In the genomic region with DNA sequence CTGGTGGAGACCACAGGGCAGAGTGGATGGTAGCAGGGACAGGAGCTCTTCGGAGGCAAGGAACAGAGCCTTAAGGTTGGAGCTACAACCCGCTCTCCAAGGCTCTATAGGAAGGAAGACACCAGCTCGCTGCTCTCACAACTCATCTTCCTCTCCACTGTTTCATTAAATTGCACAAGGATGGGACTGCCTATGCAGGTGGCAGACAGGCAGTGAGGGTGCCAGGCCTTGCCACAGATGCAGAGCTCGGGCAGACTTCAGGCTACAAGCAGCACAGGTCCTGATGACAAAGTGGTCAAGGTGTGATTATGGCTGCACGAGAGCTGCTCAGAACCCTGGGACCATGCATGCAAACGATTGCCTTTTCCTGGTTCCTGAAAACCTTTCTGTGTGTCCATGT, we compare ENCODE assay signal across 18 cellular contexts.
DNase-seq lines count a peak whose midpoint lies in the region; ATAC-seq and TF ChIP-seq lines count a peak whose summit lies in the region.
"Had no signal": no experiment of that assay in that cellular context is flagged by ENCODE, and none has a peak within 500 bp of the region (broad histone marks: within the 10 kb centered on the region; RNA-seq: fewer than 3 reads in every experiment).

No MANE protein-coding gene starts in this region.

- H3K27me3 ChIP-seq in BLaER1 treated with 17β-estradiol and CSF1 and Interleukin-3, amounts not matched to agents 10 nM and 100 nM, result no peaks in the 10 kb centered on the region
- no peaks in the 10 kb centered on the region for H3K27me3 ChIP-seq in neural progenitor cell
- H3K27me3 ChIP-seq: adrenal gland, cardiac muscle cell, gastroesophageal sphincter, SJCRH30 had no signal

- no peak overlapping the region for H3K27ac ChIP-seq in BLaER1 treated with 17β-estradiol and CSF1 and Interleukin-3, amounts not matched to agents 10 nM and 100 nM
- no peak overlapping the region for H3K27ac ChIP-seq in neural progenitor cell
- H3K27ac ChIP-seq: adrenal gland, cardiac muscle cell, gastroesophageal sphincter, SJCRH30 had no signal

- H3K9me3 ChIP-seq in BLaER1 treated with 17β-estradiol and CSF1 and Interleukin-3, amounts not matched to agents 10 nM and 100 nM (replicated peaks in 1 of 11), result no peaks in the 10 kb centered on the region
- no peaks in the 10 kb centered on the region for H3K9me3 ChIP-seq in neural progenitor cell (ENCODE audit: low read depth)
- H3K9me3 ChIP-seq: adrenal gland, gastroesophageal sphincter, SJCRH30 had no signal

- no peaks in the 10 kb centered on the region for H3K27me3 Mint-ChIP-seq in activated T-helper 17 cell treated with anti-CD3 and anti-CD28 coated beads, Interleukin-2, amount 50 U/mL, for 72 hours
- peaks cover 6% of the 10 kb centered on the region for H3K27me3 Mint-ChIP-seq in neural progenitor cell (ENCODE audit: insufficient read depth, low read depth)
- H3K27me3 Mint-ChIP-seq in Calu3 (ENCODE audit: unreplicated experiment), result no peaks in the 10 kb centered on the region
- H3K27me3 Mint-ChIP-seq: stimulated activated naive CD8-positive, alpha-beta T cell treated with anti-CD3 and anti-CD28 coated beads, Interleukin-15, Interleukin-2, amounts not matched to agents 100 ng/mL and 50 ng/mL, for 24 hours had no signal

- DNase-seq in GF-D8 (lab: John Stamatoyannopoulos, UW) (peak; percentile 46), neural progenitor cell (ENCODE audit: low spot score) (no peak), Calu3 (no peak)
- no peak for DNase-seq in stimulated activated CD4-positive, alpha-beta T cell treated with anti-CD3 and anti-CD28 coated beads, Interleukin-12 subunit alpha, Interleukin-12 subunit beta, amount 100 ng/mL, for 4 hours
- DNase-seq: activated CD4-positive, alpha-beta T cell treated with anti-CD3 and anti-CD28 coated beads for 48 hours; adrenal gland; KG1; NCI-H1105; NCI-H526; right cardiac atrium; SJCRH30; T-helper 9 cell had no signal

- no peak for ATAC-seq in activated T-helper 17 cell treated with anti-CD3 and anti-CD28 coated beads, Interleukin-2, amount 50 U/mL, for 72 hours (replicated peaks)
- no peak for ATAC-seq in GM19467 (IDR thresholded peaks at IDR 0.05; ENCODE audit: unreplicated experiment)

- no peak overlapping the region for H3K9ac ChIP-seq in BLaER1 treated with 17β-estradiol and CSF1 and Interleukin-3, amounts not matched to agents 10 nM and 100 nM
- no peak overlapping the region for H3K9ac ChIP-seq in neural progenitor cell

- TF ChIP-seq CTCF in neural progenitor cell (IDR thresholded peaks at IDR 0.05) (no peak), Calu3 (IDR thresholded peaks at IDR 0.05; ENCODE audit: unreplicated experiment) (no peak)

- peak overlapping the region; percentile 86 for H3K4me3 Mint-ChIP-seq in activated T-helper 17 cell treated with anti-CD3 and anti-CD28 coated beads, Interleukin-2, amount 50 U/mL, for 72 hours
- no peak overlapping the region for H3K4me3 Mint-ChIP-seq in neural progenitor cell
- H3K4me3 Mint-ChIP-seq in Calu3 (ENCODE audit: low read depth, unreplicated experiment), result no peak overlapping the region
- H3K4me3 Mint-ChIP-seq: stimulated activated naive CD8-positive, alpha-beta T cell treated with anti-CD3 and anti-CD28 coated beads, Interleukin-15, Interleukin-2, amounts not matched to agents 100 ng/mL and 50 ng/mL, for 24 hours had no signal

- BruUV-seq in Calu3 (replicated peaks; lab: Mats Ljungman, UMichigan), result no TSS peak

- H2AFZ ChIP-seq in neural progenitor cell (replicated peaks), result no peak overlapping the region

- peak overlapping the region in 9 of 11 experiments; percentile 30 to 94 (median 54); a peak in 17 of 22 replicates for H3K4me2 ChIP-seq in BLaER1 treated with 17β-estradiol and CSF1 and Interleukin-3, amounts not matched to agents 10 nM and 100 nM
- H3K4me2 ChIP-seq in neural progenitor cell, result peak overlapping the region; percentile 41

- intact Hi-C loops in Calu3 (cut with micrococcal nuclease; ENCODE audit: unreplicated experiment), result no loop called here

- H3K9me3 Mint-ChIP-seq in activated T-helper 17 cell treated with anti-CD3 and anti-CD28 coated beads, Interleukin-2, amount 50 U/mL, for 72 hours, result no peaks in the 10 kb centered on the region
- H3K9me3 Mint-ChIP-seq in neural progenitor cell, result peaks cover 29% of the 10 kb centered on the region
- no peaks in the 10 kb centered on the region for H3K9me3 Mint-ChIP-seq in Calu3 (ENCODE audit: low read depth, unreplicated experiment)
- H3K9me3 Mint-ChIP-seq: stimulated activated naive CD8-positive, alpha-beta T cell treated with anti-CD3 and anti-CD28 coated beads, Interleukin-15, Interleukin-2, amounts not matched to agents 100 ng/mL and 50 ng/mL, for 24 hours had no signal

- H3K79me2 ChIP-seq in neural progenitor cell (ENCODE audit: low read depth), result no peaks in the 10 kb centered on the region

- peaks cover 68% of the 10 kb centered on the region for H3K4me1 Mint-ChIP-seq in activated T-helper 17 cell treated with anti-CD3 and anti-CD28 coated beads, Interleukin-2, amount 50 U/mL, for 72 hours
- H3K4me1 Mint-ChIP-seq in neural progenitor cell (peaks cover 24% of the 10 kb centered on the region), Calu3 (ENCODE audit: low read depth, unreplicated experiment) (no peaks in the 10 kb centered on the region)

- CTCF ChIA-PET in Calu3 (lab: Charles Lee), result no interaction called here

- peak overlapping the region; percentile 58 for H3K27ac Mint-ChIP-seq in activated T-helper 17 cell treated with anti-CD3 and anti-CD28 coated beads, Interleukin-2, amount 50 U/mL, for 72 hours
- H3K27ac Mint-ChIP-seq in neural progenitor cell, result no peak overlapping the region
- no peak overlapping the region for H3K27ac Mint-ChIP-seq in Calu3 (ENCODE audit: unreplicated experiment)

- H3F3A ChIP-seq in neural progenitor cell (ENCODE audit: low read depth), result peaks cover 13% of the 10 kb centered on the region

- peaks cover 51 to 78% (median 69%) of the 10 kb centered on the region in 10 experiments for H3K4me1 ChIP-seq in BLaER1 treated with 17β-estradiol and CSF1 and Interleukin-3, amounts not matched to agents 10 nM and 100 nM
- peaks cover 16% of the 10 kb centered on the region for H3K4me1 ChIP-seq in neural progenitor cell
- H3K4me1 ChIP-seq: SJCRH30 had no signal

- H4K20me1 ChIP-seq in BLaER1 treated with 17β-estradiol and CSF1 and Interleukin-3, amounts not matched to agents 10 nM and 100 nM, result no peaks in the 10 kb centered on the region
- H4K20me1 ChIP-seq in neural progenitor cell (ENCODE audit: low read depth), result peaks cover 18% of the 10 kb centered on the region

- no peak overlapping the region for H3K4me3 ChIP-seq in BLaER1 treated with 17β-estradiol and CSF1 and Interleukin-3, amounts not matched to agents 10 nM and 100 nM
- no peak overlapping the region for H3K4me3 ChIP-seq in neural progenitor cell
- H3K4me3 ChIP-seq: adrenal gland, cardiac muscle cell, gastroesophageal sphincter, SJCRH30 had no signal

- H3K36me3 ChIP-seq in BLaER1 treated with 17β-estradiol and CSF1 and Interleukin-3, amounts not matched to agents 10 nM and 100 nM, result no peaks in the 10 kb centered on the region
- H3K36me3 ChIP-seq in neural progenitor cell, result no peaks in the 10 kb centered on the region
- H3K36me3 ChIP-seq: adrenal gland, cardiac muscle cell, gastroesophageal sphincter, SJCRH30 had no signal

- H3K36me3 Mint-ChIP-seq in activated T-helper 17 cell treated with anti-CD3 and anti-CD28 coated beads, Interleukin-2, amount 50 U/mL, for 72 hours (ENCODE audit: low read depth), result no peaks in the 10 kb centered on the region
- H3K36me3 Mint-ChIP-seq in neural progenitor cell (peaks cover 18% of the 10 kb centered on the region), Calu3 (ENCODE audit: insufficient read depth, unreplicated experiment) (no peaks in the 10 kb centered on the region)
